In the genomic region with DNA sequence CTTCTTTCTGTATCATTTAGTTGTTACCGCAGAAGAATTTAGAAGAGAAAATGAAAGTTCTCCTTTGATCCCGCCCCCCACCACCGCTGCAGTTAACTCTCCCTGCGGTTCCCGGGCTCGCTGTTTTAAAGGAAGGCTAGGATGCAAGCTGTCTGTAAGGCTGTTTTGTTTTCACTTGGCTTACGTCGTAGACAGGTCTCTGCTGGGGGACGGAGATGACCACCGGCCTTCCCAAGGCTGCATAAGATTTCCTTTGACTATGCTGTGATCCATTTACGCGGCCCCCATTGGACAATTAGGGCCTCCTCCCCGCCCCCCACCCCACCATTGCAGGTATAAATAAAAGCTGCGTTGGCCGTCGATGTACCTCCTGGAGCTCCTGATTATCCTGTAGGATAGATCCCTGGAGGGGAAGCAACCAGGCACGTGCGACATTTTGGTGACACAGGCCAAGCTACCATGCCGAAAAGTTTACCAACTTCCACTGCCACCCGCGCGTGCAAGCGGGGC, we compare ENCODE assay signal across 7 cellular contexts. TPM values are rescaled to one million over a fixed set of nuclear protein-coding genes. Genes with fewer than 3 reads are reported as not detected.
DNase-seq lines count a peak whose midpoint lies in the region; ATAC-seq and TF ChIP-seq lines count a peak whose summit lies in the region.

No MANE protein-coding gene starts in this region.

- H3K9me3 ChIP-seq in T-helper 17 cell (ENCODE audit: control insufficient read depth, low read length, poor library complexity, severe bottlenecking): no peaks in the 10 kb centered on the region

- peak; percentile 72 for DNase-seq in GM20000 (ENCODE audit: low spot score)
- peak in 1 of 3 donors; percentile 41 for DNase-seq in T-helper 17 cell
- peak; percentile 59 for DNase-seq in central memory CD4-positive, alpha-beta T cell
- DNase-seq in natural killer cell treated with Interleukin-12 subunit alpha and Interleukin-12 subunit beta and Interleukin-15 and Interleukin-18, amount 100 ng/mL, for 72 hours (ENCODE audit: low spot score): no peak
- no peak for DNase-seq in RKO (ENCODE audit: low spot score)

- peak overlapping the region; percentile 39 for H3K27ac Mint-ChIP-seq in T-helper 17 cell
- H3K27ac Mint-ChIP-seq in natural killer cell treated with Interleukin-12 subunit alpha and Interleukin-12 subunit beta and Interleukin-15 and Interleukin-18, amount 100 ng/mL, for 72 hours: peak overlapping the region; percentile 42 to 89

- H3K36me3 Mint-ChIP-seq in T-helper 17 cell (ENCODE audit: low read depth): no peaks in the 10 kb centered on the region
- H3K36me3 Mint-ChIP-seq in natural killer cell treated with Interleukin-12 subunit alpha and Interleukin-12 subunit beta and Interleukin-15 and Interleukin-18, amount 100 ng/mL, for 72 hours: no peaks in the 10 kb centered on the region

- ATAC-seq in T-helper 17 cell (no peak), HG02884 (IDR thresholded peaks at IDR 0.05; ENCODE audit: unreplicated experiment) (no peak), HG03175 (IDR thresholded peaks at IDR 0.05; ENCODE audit: unreplicated experiment) (no peak)
- ATAC-seq in natural killer cell treated with Interleukin-12 subunit alpha and Interleukin-12 subunit beta and Interleukin-15 and Interleukin-18, amount 100 ng/mL, for 72 hours: no peak

- no peak for TF ChIP-seq CTCF in GM20000 (IDR thresholded peaks at IDR 0.05; ENCODE audit: extremely low read depth, missing control alignments)

- peak overlapping the region; percentile 95 for H3K4me3 Mint-ChIP-seq in T-helper 17 cell
- H3K4me3 Mint-ChIP-seq in natural killer cell treated with Interleukin-12 subunit alpha and Interleukin-12 subunit beta and Interleukin-15 and Interleukin-18, amount 100 ng/mL, for 72 hours: peak overlapping the region; percentile 87

- no peaks in the 10 kb centered on the region for H3K9me3 Mint-ChIP-seq in natural killer cell treated with Interleukin-12 subunit alpha and Interleukin-12 subunit beta and Interleukin-15 and Interleukin-18, amount 100 ng/mL, for 72 hours

- peaks cover 5% of the 10 kb centered on the region for H3K27me3 Mint-ChIP-seq in T-helper 17 cell
- H3K27me3 Mint-ChIP-seq in natural killer cell treated with Interleukin-12 subunit alpha and Interleukin-12 subunit beta and Interleukin-15 and Interleukin-18, amount 100 ng/mL, for 72 hours: no peaks in the 10 kb centered on the region

- H3K4me1 Mint-ChIP-seq in T-helper 17 cell: peaks cover 12% of the 10 kb centered on the region
- peaks cover 32 to 33% of the 10 kb centered on the region in 2 donors for H3K4me1 Mint-ChIP-seq in natural killer cell treated with Interleukin-12 subunit alpha and Interleukin-12 subunit beta and Interleukin-15 and Interleukin-18, amount 100 ng/mL, for 72 hours (ENCODE audit: low read depth in 2 of 2)

RNA-seq across cellular contexts. Expression of a gene that starts 1.4 kb away (rescaled TPM):
- 10 to 100 TPM; 29.5 to 33.3 TPM for total RNA-seq in T-helper 17 cell
- 10 to 100 TPM; 26.7 to 32.3 TPM for total RNA-seq in natural killer cell treated with Interleukin-12 subunit alpha and Interleukin-12 subunit beta and Interleukin-15 and Interleukin-18, amount 100 ng/mL, for 72 hours

Comparison
In these comparisons a context has a peak if more than half of its experiments do, and no peak if none do; other contexts are left out.
1. DNase-seq: peak in GM20000 (single experiment) and central memory CD4-positive, alpha-beta T cell (single experiment); none in natural killer cell treated with Interleukin-12 subunit alpha and Interleukin-12 subunit beta and Interleukin-15 and Interleukin-18, amount 100 ng/mL, for 72 hours (single experiment) and RKO (single experiment).